ENCODE assay signal across 8 cellular contexts in genomic region chr21:33265664-33266049, GRCh38. TPM values are rescaled to one million over a fixed set of nuclear protein-coding genes. Genes with fewer than 3 reads are reported as not detected.
DNase-seq lines count a peak whose midpoint lies in the region; ATAC-seq, FAIRE-seq and TF ChIP-seq lines count a peak whose summit lies in the region.

No MANE protein-coding gene starts in this region.

- peak overlapping the region; percentile 29; the same call in 1 of the 2 replicates for H3K27ac ChIP-seq in 22Rv1
- no peak overlapping the region for H3K27ac ChIP-seq in SJSA1
- peak overlapping the region in 52 of 59 donors; percentile 3 to 95 (median 81) for H3K27ac ChIP-seq in dorsolateral prefrontal cortex
- peak overlapping the region; percentile 86 to 87 for H3K27ac ChIP-seq in tibial artery

- TF ChIP-seq CTCF in 22Rv1 (IDR thresholded peaks at IDR 0.05) (no peak), dorsolateral prefrontal cortex (IDR thresholded peaks at IDR 0.05 in 54 of 56, conservative IDR thresholded peaks at IDR 0.05 in 2 of 56; ENCODE audit: low read depth in 1 of 56, partially characterized antibody in 56 of 56) (peak in 1 of 56 donors; percentile 4), lower leg skin (IDR thresholded peaks at IDR 0.05) (no peak), tibial artery (IDR thresholded peaks at IDR 0.05) (no peak)

- TF ChIP-seq POLR2A in GM12891 (IDR thresholded peaks at IDR 0.05; ENCODE audit: low read depth, low read length): no peak
- no peak for TF ChIP-seq POLR2A in lower leg skin (IDR thresholded peaks at IDR 0.05)

- H3K4me1 ChIP-seq in SJSA1 (replicated peaks) (peaks cover 8% of the 10 kb centered on the region), tibial artery (peaks cover 0 to 20% (median 8%) of the 10 kb centered on the region in 4 donors)

- H3K36me3 ChIP-seq in SJSA1 (peaks cover 33% of the 10 kb centered on the region), tibial artery (peaks cover 0 to 23% (median 17%) of the 10 kb centered on the region in 3 donors)

- H3K4me3 ChIP-seq in SJSA1 (peak overlapping the region; percentile 76), dorsolateral prefrontal cortex (peak overlapping the region; percentile 40 to 89 (median 75)), lower leg skin (ENCODE audit: low read depth, poor library complexity, severe bottlenecking) (peak overlapping the region; percentile 76), tibial artery (peak overlapping the region; percentile 85 to 87)

- peak; percentile 72 for FAIRE-seq in GM12891 (lab: Jason Lieb, UNC)

- DNase-seq in GM12891 (ENCODE audit: insufficient read length, low spot score) (no peak), SJSA1 (ENCODE audit: low read depth in 1 of 2, low spot score in 2 of 2) (no peak), dorsolateral prefrontal cortex (peak in 1 of 10 donors; percentile 35), lower leg skin (ENCODE audit: low spot score in 2 of 2) (peak; percentile 63 to 88), tibial artery (peak; percentile 65 to 77), NCI-H2029 treated with DMSO at 0.1 percent for 48 hours (lab: John Stamatoyannopoulos, UW) (no peak)

- no peaks in the 10 kb centered on the region for H3K9me3 ChIP-seq in SJSA1 (replicated peaks)
- no peaks in the 10 kb centered on the region for H3K9me3 ChIP-seq in tibial artery

- peak; percentile 27 for ATAC-seq in HG03095 (IDR thresholded peaks at IDR 0.05; ENCODE audit: unreplicated experiment)

- WGBS in lower leg skin, 2 donors: 20 to 21% methylated on average over 12 of the region's 12 CpGs

- H3K27me3 ChIP-seq in SJSA1 (replicated peaks): no peaks in the 10 kb centered on the region
- no peaks in the 10 kb centered on the region for H3K27me3 ChIP-seq in dorsolateral prefrontal cortex
- H3K27me3 ChIP-seq in tibial artery: no peaks in the 10 kb centered on the region

- intact Hi-C loops in dorsolateral prefrontal cortex (cut with DNase I): loop anchor here in 1 of 2 donors (5.0 kb wide), 1 partner anchor 33 kb away; no protein-coding TSS in a partner anchor
- intact Hi-C loops in lower leg skin (cut with DNase I; ENCODE audit: low total_unique reads): no loop called here
- intact Hi-C loops in tibial artery (cut with DNase I; ENCODE audit: low total_unique reads): no loop called here

TF ChIP-seq in GM12891, 5 proteins besides CTCF, POLR2A, EP300 and RAD21:
- peak; percentile 10; the same call in 1 of the 2 replicates for TF ChIP-seq POLR2AphosphoS5 (IDR thresholded peaks at IDR 0.05; ENCODE audit: low read depth, low read length)
- peak; percentile 62 for TF ChIP-seq SPI1 (IDR thresholded peaks at IDR 0.05; ENCODE audit: low read depth, low read length)
- no peak for TF ChIP-seq PAX5 (IDR thresholded peaks at IDR 0.05; ENCODE audit: insufficient read depth, low read length, severe bottlenecking)
- TF ChIP-seq POU2F2 (IDR thresholded peaks at IDR 0.05; ENCODE audit: low read depth, low read length): peak; percentile 45; the same call in 1 of the 2 replicates
- TF ChIP-seq TAF1 (IDR thresholded peaks at IDR 0.05; ENCODE audit: low read depth, low read length): no peak
TF ChIP-seq in GM12891: peak in this region for 3.

RNA-seq across cellular contexts. Expression of gene IL10RB, which starts 0.5 kb away (rescaled TPM):
- polyA plus RNA-seq in GM12891 (2012; ENCODE audit: low read depth, missing spikeins): 24.5 TPM
- 51.4 and 77.5 TPM in 2 replicates for total RNA-seq in SJSA1 (2014; rRNA removed; shearing (Covaris generic))
- 10 to 100 TPM in 71 of 120 experiments, 1 to 10 TPM in 49; 5.8 to 19.1 (median 10.6) TPM for total RNA-seq in dorsolateral prefrontal cortex
- total RNA-seq in lower leg skin: 10 to 100 TPM; 27.6 to 33.3 (median 30.2) TPM

RNA-seq across cellular contexts. Expression of gene IFNAR2, which starts 35.9 kb away (rescaled TPM):
- 38.2 TPM for polyA plus RNA-seq in GM12891 (2012; ENCODE audit: low read depth, missing spikeins)
- total RNA-seq in SJSA1 (2014; rRNA removed; shearing (Covaris generic)): 5.1 and 48.3 TPM in 2 replicates
- 10 to 100 TPM; 14.8 to 40.5 (median 23.4) TPM for total RNA-seq in dorsolateral prefrontal cortex
- 10 to 100 TPM in 1 of 4 donors, 1 to 10 TPM in 3; 2.7 to 14.2 (median 2.9) TPM for total RNA-seq in lower leg skin

RNA-seq across cellular contexts. Expression of gene IFNAR1, which starts 59.1 kb away (rescaled TPM):
- polyA plus RNA-seq in GM12891 (2012; ENCODE audit: low read depth, missing spikeins): 24.2 TPM
- total RNA-seq in SJSA1 (2014; rRNA removed; shearing (Covaris generic)): 9.7 and 16.2 TPM in 2 replicates
- 10 to 100 TPM; 35.7 to 70.9 (median 47.8) TPM for total RNA-seq in dorsolateral prefrontal cortex
- total RNA-seq in lower leg skin: 10 to 100 TPM; 17.0 to 19.4 (median 19.0) TPM

Comparison
In these comparisons a context has a peak if more than half of its experiments do, and no peak if none do; other contexts are left out.
1. DNase-seq: peak in lower leg skin (2 of 2) and tibial artery (2 of 2); none in GM12891 (single experiment), SJSA1 (0 of 2) and NCI-H2029 treated with DMSO at 0.1 percent for 48 hours (single experiment).
2. Peak in every context shown above with its lines, with median percentiles within 50 percentile points of each other: H3K4me3 ChIP-seq.